11 cellular contexts compared by ENCODE assay signal in the genomic region with DNA sequence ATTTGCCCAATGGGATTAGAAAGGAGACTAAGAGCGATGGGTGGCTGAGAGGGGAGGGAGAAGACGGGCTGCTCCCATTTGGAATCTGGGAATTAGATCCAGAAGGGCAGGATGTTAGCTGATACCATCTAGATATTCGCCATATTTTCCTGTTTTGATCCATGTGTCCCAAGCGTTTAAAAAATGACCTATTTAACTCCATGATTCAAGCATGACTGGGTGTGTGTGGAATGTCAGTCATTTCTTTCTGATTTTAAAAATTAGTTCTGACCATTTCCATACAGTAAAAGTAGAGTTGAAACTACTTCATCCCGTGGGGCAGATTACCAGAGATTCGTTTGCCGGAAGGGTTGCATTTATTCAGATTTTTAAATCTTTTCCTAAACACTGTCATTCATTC. TPM values are rescaled to one million over a fixed set of nuclear protein-coding genes. Genes with fewer than 3 reads are reported as not detected.
DNase-seq lines count a peak whose midpoint lies in the region; ATAC-seq, FAIRE-seq and TF ChIP-seq lines count a peak whose summit lies in the region.
"Not testable (repeated sequence)": the region's sequence is repeated elsewhere in the genome, so short reads cannot be mapped to it uniquely, and the experiment has no call there.
"Had no signal": no experiment of that assay in that cellular context is flagged by ENCODE, and none has a peak within 500 bp of the region (broad histone marks: within the 10 kb centered on the region; RNA-seq: fewer than 3 reads in every experiment).

No MANE protein-coding gene starts in this region.

- not testable (repeated sequence) for H2BK120ac ChIP-seq in IMR-90 (ENCODE audit: low read depth, low read length)

- not testable (repeated sequence) for H3K56ac ChIP-seq in IMR-90 (ENCODE audit: extremely low read depth, insufficient read depth, low read length)

- not testable (repeated sequence) for TF ChIP-seq POLR2A in IMR-90 (IDR thresholded peaks at IDR 0.05; ENCODE audit: low read depth, low read length); esophagus squamous epithelium (IDR thresholded peaks at IDR 0.05)

- H3K9me3 ChIP-seq in IMR-90 (ENCODE audit: control insufficient read depth, insufficient read depth, low read length); esophagus squamous epithelium; osteoblast (ENCODE audit: low read depth, low read length); tibial artery: not testable (repeated sequence)

- not testable (repeated sequence) for H3K4ac ChIP-seq in IMR-90 (ENCODE audit: low read depth, low read length)

- not testable (repeated sequence) for H3K23ac ChIP-seq in IMR-90 (ENCODE audit: low read depth, low read length)

- not testable (repeated sequence) for H2BK15ac ChIP-seq in IMR-90 (ENCODE audit: low read depth, low read length)

- peak overlapping the region; percentile 36; the same call in 1 of the 2 replicates for H3K18ac ChIP-seq in IMR-90 (ENCODE audit: low read depth, low read length)

- TF ChIP-seq CTCF in IMR-90 (conservative IDR thresholded peaks at IDR 0.05; ENCODE audit: low read depth, low read length); bronchial epithelial cell (IDR thresholded peaks at IDR 0.05; ENCODE audit: insufficient read depth, low read length, severe bottlenecking); esophagus squamous epithelium (IDR thresholded peaks at IDR 0.05); foreskin keratinocyte (conservative IDR thresholded peaks at IDR 0.05); osteoblast (IDR thresholded peaks at IDR 0.05; ENCODE audit: extremely low read depth, low read depth, low read length); tibial artery (IDR thresholded peaks at IDR 0.05): not testable (repeated sequence)

- in situ Hi-C loops in IMR-90 (cut with MboI; ENCODE audit: low sequenced_read_pairs), result not testable (repeated sequence)

- not testable (repeated sequence) for H3K4me3 ChIP-seq in IMR-90 (ENCODE audit: insufficient read depth, low read depth, low read length); bronchial epithelial cell (ENCODE audit: low read depth, low read length); osteoblast (ENCODE audit: insufficient read depth, low read length)
- H3K4me3 ChIP-seq in esophagus squamous epithelium (peak overlapping the region in 3 of 4 donors; percentile 21 to 39 (median 38)), tibial artery (peak overlapping the region; percentile 17 to 28)

- not testable (repeated sequence) for H2AK9ac ChIP-seq in IMR-90 (replicated peaks; ENCODE audit: low read depth, low read length, poor library complexity)

- no CpG with 5 or more reads among the region's 7 CpGs for WGBS in IMR-90 (ENCODE audit: extremely low coverage in 2 of 2, insufficient read length in 1 of 2), 2 experiments
- WGBS in esophagus squamous epithelium, 2 donors, result 34 to 48% methylated on average over 6 to 7 of the region's 7 CpGs

- H3K36me3 ChIP-seq in IMR-90 (ENCODE audit: control insufficient read depth, insufficient read depth, low read length); bronchial epithelial cell (ENCODE audit: control insufficient read depth, insufficient read depth, low read length); esophagus squamous epithelium; osteoblast (ENCODE audit: insufficient read depth, low read length); tibial artery: not testable (repeated sequence)

- not testable (repeated sequence) for TF ChIP-seq RAD21 in IMR-90 (IDR thresholded peaks at IDR 0.05; ENCODE audit: low read length)

- not testable (repeated sequence) for H3K27ac ChIP-seq in IMR-90 (ENCODE audit: insufficient read depth, low read length); osteoblast (ENCODE audit: low read depth, low read length)
- H3K27ac ChIP-seq in esophagus squamous epithelium, result peak overlapping the region in 2 of 4 donors; percentile 59 to 68
- peak overlapping the region; percentile 78 for H3K27ac ChIP-seq in foreskin keratinocyte
- H3K27ac ChIP-seq in tibial artery, result peak overlapping the region in 1 of 2 donors; percentile 25

- not testable (repeated sequence) for H2AK5ac ChIP-seq in IMR-90 (ENCODE audit: low read depth, low read length)

- not testable (repeated sequence) for H3K14ac ChIP-seq in IMR-90 (replicated peaks; ENCODE audit: low read depth, low read length)

- FAIRE-seq in bronchial epithelial cell (lab: Jason Lieb, UNC), result not testable (repeated sequence)

- H4K20me1 ChIP-seq in IMR-90 (ENCODE audit: insufficient read depth, low read length); osteoblast (ENCODE audit: insufficient read depth, low read length): not testable (repeated sequence)

- not testable (repeated sequence) for H3K4me1 ChIP-seq in IMR-90 (ENCODE audit: control insufficient read depth, insufficient read depth, low read length); foreskin keratinocyte; osteoblast (ENCODE audit: insufficient read depth, low read length); tibial artery
- peaks cover 0 to 25% (median 0%) of the 10 kb centered on the region in 3 donors for H3K4me1 ChIP-seq in esophagus squamous epithelium

- not testable (repeated sequence) for H2BK5ac ChIP-seq in IMR-90 (ENCODE audit: low read depth, low read length, poor library complexity, severe bottlenecking)

- H3K9me1 ChIP-seq in IMR-90 (ENCODE audit: insufficient read depth, low read length), result not testable (repeated sequence)

- H4K5ac ChIP-seq in IMR-90 (ENCODE audit: low read depth, low read length), result not testable (repeated sequence)

- not testable (repeated sequence) for H4K8ac ChIP-seq in IMR-90 (ENCODE audit: low read depth in 2 of 2, low read length in 2 of 2)

- dilution Hi-C loops in IMR-90 (cut with HindIII; ENCODE audit: low sequenced_read_pairs, unreplicated experiment), result not testable (repeated sequence)

- ATAC-seq in IMR-90 (ENCODE audit: low read depth), result peak; percentile 41; the same call in 1 of the 2 replicates
- peak; percentile 62 for ATAC-seq in SK-N-SH treated with all-trans-retinoic acid at 6 μM for 48 hours
- peak; percentile 35 for ATAC-seq in foreskin keratinocyte

- POLR2A ChIA-PET in IMR-90 (lab: Charles Lee; ENCODE audit: unreplicated experiment), result not testable (repeated sequence)

- intact Hi-C loops in IMR-90 (cut with micrococcal nuclease); esophagus squamous epithelium (cut with DNase I); tibial artery (cut with DNase I; ENCODE audit: low total_unique reads): not testable (repeated sequence)

- H4K91ac ChIP-seq in IMR-90 (ENCODE audit: insufficient read depth, low read depth, low read length), result not testable (repeated sequence)

- not testable (repeated sequence) for H2BK20ac ChIP-seq in IMR-90 (ENCODE audit: low read depth, low read length)

- H2AFZ ChIP-seq in IMR-90 (replicated peaks; ENCODE audit: low read length, poor library complexity); osteoblast (ENCODE audit: low read length): not testable (repeated sequence)

- H3K79me1 ChIP-seq in IMR-90 (ENCODE audit: low read depth in 1 of 2, low read length in 2 of 2), result not testable (repeated sequence)

- H3K79me2 ChIP-seq in osteoblast (ENCODE audit: insufficient read depth, low read length), result not testable (repeated sequence)

- DNase-seq in ELR (ENCODE audit: low read depth), result peak; percentile 37
- not testable (repeated sequence) for DNase-seq in IMR-90; esophagus squamous epithelium (lab: John Stamatoyannopoulos, UW); osteoblast (ENCODE audit: insufficient read length, low spot score, missing footprints); tibial artery
- DNase-seq in bronchial epithelial cell (ENCODE audit: low read depth), result peak; percentile 24
- DNase-seq in foreskin keratinocyte, result peak in 1 of 2 donors; percentile 42

- not testable (repeated sequence) for BruUV-seq in IMR-90 (replicated peaks; lab: Mats Ljungman, UMichigan)

- CTCF ChIA-PET in IMR-90 (lab: Yijun Ruan, JAX), result not testable (repeated sequence)

- H3K27me3 ChIP-seq in IMR-90 (ENCODE audit: control insufficient read depth, insufficient read depth, low read length); bronchial epithelial cell (ENCODE audit: control insufficient read depth, insufficient read depth, low read length); esophagus squamous epithelium; foreskin keratinocyte; osteoblast (ENCODE audit: insufficient read depth, low read length); tibial artery: not testable (repeated sequence)

- not testable (repeated sequence) for H3K4me2 ChIP-seq in IMR-90 (ENCODE audit: low read depth, low read length)
- H3K4me2 ChIP-seq in osteoblast (ENCODE audit: insufficient read depth, low read length), result peak overlapping the region; percentile 43

- H3K9ac ChIP-seq in IMR-90 (ENCODE audit: low read depth, low read length), result not testable (repeated sequence)

RNA-seq across cellular contexts. Expression of a gene that starts 0.6 kb away (rescaled TPM):
- under 0.01 TPM in 1 of 2 replicates, not detected in the other for total RNA-seq in IMR-90 (2012; rRNA removed)
- polyA plus RNA-seq in IMR-90 (2012; rRNA removed), result not detected in 2 replicates
- 0.01 and 0.13 TPM in 2 replicates for polyA plus RNA-seq in IMR-90 (2012; cell fraction: cytosol; rRNA removed)
- polyA plus RNA-seq in IMR-90 (2012; cell fraction: nucleus; rRNA removed; ENCODE audit: low replicate concordance), result 0.02 TPM in 1 of 2 replicates, not detected in the other
- 0.26 and 1.4 TPM in 2 replicates for total RNA-seq in bronchial epithelial cell
- 10 to 100 TPM in 2 of 4 donors, 1 to 10 TPM in 2; 8.0 to 16.9 (median 11.8) TPM for total RNA-seq in esophagus squamous epithelium
- 17.6 and 20.4 TPM in 2 replicates for total RNA-seq in foreskin keratinocyte
- polyA plus RNA-seq in foreskin keratinocyte, result 17.6 and 18.7 TPM in 2 replicates
- total RNA-seq in osteoblast, result 3.2 and 4.0 TPM in 2 replicates
- total RNA-seq: Calu3; CD8-positive, alpha-beta memory T cell; SJCRH30 had no signal
- polyA plus RNA-seq: CD8-positive, alpha-beta memory T cell had no signal
